ENCODE assay signal across 1 cellular context in the genomic region with DNA sequence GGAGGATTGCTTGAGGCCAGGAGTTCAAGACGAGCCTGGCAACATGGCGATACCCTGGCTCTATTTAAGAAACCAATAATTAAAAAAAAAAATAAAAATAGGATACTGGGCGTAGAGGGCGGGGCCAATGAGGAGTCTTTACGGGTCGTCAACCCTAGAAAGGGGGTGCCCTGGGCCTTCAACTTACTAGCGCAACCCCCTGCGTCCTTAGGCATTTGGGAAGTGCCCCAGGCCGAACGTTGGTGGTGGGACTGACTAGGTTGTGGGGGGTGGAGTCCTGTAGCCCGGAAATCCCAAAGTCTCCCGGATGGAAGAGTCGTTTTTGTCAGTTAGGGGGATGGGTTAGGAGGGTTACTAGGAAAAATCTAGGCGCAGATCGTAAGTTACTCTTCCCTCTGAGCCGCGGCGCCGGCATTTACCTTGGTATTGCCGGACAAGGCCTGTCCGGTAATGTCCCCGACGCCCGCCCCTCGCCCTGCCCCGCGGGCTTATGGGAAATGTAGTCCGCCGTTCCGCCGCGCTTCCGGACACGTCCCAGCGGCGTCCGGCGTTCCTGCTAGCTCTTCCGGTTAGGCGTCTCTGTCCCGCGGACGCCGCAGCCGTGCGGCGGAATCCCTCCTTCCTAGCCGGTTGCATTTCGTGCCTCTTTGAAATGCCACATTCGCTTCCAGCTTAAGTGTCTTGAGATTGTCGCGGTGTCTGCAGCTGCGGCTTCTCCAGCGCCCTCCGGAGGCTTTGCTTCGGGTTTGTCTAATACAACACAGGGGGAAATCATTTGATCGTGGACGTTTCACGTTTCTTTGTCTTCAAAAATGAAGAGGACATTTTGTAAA.
A peak's percentile ranks its signal among the peaks of the same experiment; 100 is the strongest.
TF ChIP-seq lines count a peak whose summit lies in the region.

No MANE protein-coding gene starts in this region.

TF ChIP-seq in HepG2, 621 proteins besides CTCF, POLR2A, EP300 and RAD21 (continued from another document and continues in another):
- TF ChIP-seq SP140L (CRISPR knock-in tag; IDR thresholded peaks at IDR 0.05; ENCODE audit: borderline replicate concordance) (0 out of 2 replicates have a peak, but pooled peaks have one; percentile 32), ZNF260 (CRISPR knock-in tag; IDR thresholded peaks at IDR 0.05; ENCODE audit: borderline replicate concordance, low read depth) (no peak), CAMTA2 (CRISPR knock-in tag; IDR thresholded peaks at IDR 0.05; ENCODE audit: borderline replicate concordance) (no peak), ZNF850 (CRISPR knock-in tag; conservative IDR thresholded peaks at IDR 0.05) (no peak), ZNF878 (CRISPR knock-in tag; IDR thresholded peaks at IDR 0.05) (no peak), YEATS2 (CRISPR knock-in tag; IDR thresholded peaks at IDR 0.05; ENCODE audit: borderline replicate concordance) (peak; percentile 88; the same call in 1 of the 2 replicates), HNRNPUL1 (IDR thresholded peaks at IDR 0.05; ENCODE audit: low read depth, low read length) (no peak), ZNF124 (CRISPR knock-in tag; IDR thresholded peaks at IDR 0.05) (peak; percentile 58; the same call in 1 of the 2 replicates), GATA4 (IDR thresholded peaks at IDR 0.05; ENCODE audit: borderline replicate concordance, low read depth) (no peak), ZNF234 (CRISPR knock-in tag; conservative IDR thresholded peaks at IDR 0.05) (no peak), ZNF549 (CRISPR knock-in tag; IDR thresholded peaks at IDR 0.05) (no peak), TBX3 (IDR thresholded peaks at IDR 0.05; ENCODE audit: borderline replicate concordance) (no peak), MXD4 (CRISPR knock-in tag; IDR thresholded peaks at IDR 0.05) (no peak), PHB2 (IDR thresholded peaks at IDR 0.05; ENCODE audit: partially characterized antibody) (no peak), RARA (CRISPR knock-in tag; IDR thresholded peaks at IDR 0.05) (0 out of 2 replicates have a peak, but pooled peaks have one; percentile 27), ZNF180 (CRISPR knock-in tag; IDR thresholded peaks at IDR 0.05; ENCODE audit: borderline replicate concordance, low read depth) (no peak), MED13 (CRISPR knock-in tag; IDR thresholded peaks at IDR 0.05) (no peak), HDAC1 (CRISPR knock-in tag; IDR thresholded peaks at IDR 0.05) (peak; percentile 70), RXRA (CRISPR knock-in tag; IDR thresholded peaks at IDR 0.05) (peak; percentile 47; the same call in 1 of the 2 replicates), ARNTL (CRISPR knock-in tag; IDR thresholded peaks at IDR 0.05) (no peak), RFX5 (IDR thresholded peaks at IDR 0.05; ENCODE audit: low read depth, low read length) (no peak), BRCA1 (CRISPR knock-in tag; IDR thresholded peaks at IDR 0.05) (no peak)
- TF ChIP-seq, protein P1, sequence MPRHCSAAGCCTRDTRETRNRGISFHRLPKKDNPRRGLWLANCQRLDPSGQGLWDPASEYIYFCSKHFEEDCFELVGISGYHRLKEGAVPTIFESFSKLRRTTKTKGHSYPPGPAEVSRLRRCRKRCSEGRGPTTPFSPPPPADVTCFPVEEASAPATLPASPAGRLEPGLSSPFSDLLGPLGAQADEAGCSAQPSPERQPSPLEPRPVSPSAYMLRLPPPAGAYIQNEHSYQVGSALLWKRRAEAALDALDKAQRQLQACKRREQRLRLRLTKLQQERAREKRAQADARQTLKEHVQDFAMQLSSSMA (CRISPR knock-in tag; IDR thresholded peaks at IDR 0.05) = peak; percentile 87
- TF ChIP-seq, protein P2, sequence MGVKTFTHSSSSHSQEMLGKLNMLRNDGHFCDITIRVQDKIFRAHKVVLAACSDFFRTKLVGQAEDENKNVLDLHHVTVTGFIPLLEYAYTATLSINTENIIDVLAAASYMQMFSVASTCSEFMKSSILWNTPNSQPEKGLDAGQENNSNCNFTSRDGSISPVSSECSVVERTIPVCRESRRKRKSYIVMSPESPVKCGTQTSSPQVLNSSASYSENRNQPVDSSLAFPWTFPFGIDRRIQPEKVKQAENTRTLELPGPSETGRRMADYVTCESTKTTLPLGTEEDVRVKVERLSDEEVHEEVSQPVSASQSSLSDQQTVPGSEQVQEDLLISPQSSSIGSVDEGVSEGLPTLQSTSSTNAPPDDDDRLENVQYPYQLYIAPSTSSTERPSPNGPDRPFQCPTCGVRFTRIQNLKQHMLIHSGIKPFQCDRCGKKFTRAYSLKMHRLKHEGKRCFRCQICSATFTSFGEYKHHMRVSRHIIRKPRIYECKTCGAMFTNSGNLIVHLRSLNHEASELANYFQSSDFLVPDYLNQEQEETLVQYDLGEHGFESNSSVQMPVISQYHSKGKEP (CRISPR knock-in tag; IDR thresholded peaks at IDR 0.05) = no peak
- TF ChIP-seq, protein P3, sequence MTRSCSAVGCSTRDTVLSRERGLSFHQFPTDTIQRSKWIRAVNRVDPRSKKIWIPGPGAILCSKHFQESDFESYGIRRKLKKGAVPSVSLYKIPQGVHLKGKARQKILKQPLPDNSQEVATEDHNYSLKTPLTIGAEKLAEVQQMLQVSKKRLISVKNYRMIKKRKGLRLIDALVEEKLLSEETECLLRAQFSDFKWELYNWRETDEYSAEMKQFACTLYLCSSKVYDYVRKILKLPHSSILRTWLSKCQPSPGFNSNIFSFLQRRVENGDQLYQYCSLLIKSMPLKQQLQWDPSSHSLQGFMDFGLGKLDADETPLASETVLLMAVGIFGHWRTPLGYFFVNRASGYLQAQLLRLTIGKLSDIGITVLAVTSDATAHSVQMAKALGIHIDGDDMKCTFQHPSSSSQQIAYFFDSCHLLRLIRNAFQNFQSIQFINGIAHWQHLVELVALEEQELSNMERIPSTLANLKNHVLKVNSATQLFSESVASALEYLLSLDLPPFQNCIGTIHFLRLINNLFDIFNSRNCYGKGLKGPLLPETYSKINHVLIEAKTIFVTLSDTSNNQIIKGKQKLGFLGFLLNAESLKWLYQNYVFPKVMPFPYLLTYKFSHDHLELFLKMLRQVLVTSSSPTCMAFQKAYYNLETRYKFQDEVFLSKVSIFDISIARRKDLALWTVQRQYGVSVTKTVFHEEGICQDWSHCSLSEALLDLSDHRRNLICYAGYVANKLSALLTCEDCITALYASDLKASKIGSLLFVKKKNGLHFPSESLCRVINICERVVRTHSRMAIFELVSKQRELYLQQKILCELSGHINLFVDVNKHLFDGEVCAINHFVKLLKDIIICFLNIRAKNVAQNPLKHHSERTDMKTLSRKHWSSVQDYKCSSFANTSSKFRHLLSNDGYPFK (CRISPR knock-in tag; IDR thresholded peaks at IDR 0.05; ENCODE audit: borderline replicate concordance) = peak; percentile 67; the same call in 1 of the 2 replicates
- TF ChIP-seq, protein P4, sequence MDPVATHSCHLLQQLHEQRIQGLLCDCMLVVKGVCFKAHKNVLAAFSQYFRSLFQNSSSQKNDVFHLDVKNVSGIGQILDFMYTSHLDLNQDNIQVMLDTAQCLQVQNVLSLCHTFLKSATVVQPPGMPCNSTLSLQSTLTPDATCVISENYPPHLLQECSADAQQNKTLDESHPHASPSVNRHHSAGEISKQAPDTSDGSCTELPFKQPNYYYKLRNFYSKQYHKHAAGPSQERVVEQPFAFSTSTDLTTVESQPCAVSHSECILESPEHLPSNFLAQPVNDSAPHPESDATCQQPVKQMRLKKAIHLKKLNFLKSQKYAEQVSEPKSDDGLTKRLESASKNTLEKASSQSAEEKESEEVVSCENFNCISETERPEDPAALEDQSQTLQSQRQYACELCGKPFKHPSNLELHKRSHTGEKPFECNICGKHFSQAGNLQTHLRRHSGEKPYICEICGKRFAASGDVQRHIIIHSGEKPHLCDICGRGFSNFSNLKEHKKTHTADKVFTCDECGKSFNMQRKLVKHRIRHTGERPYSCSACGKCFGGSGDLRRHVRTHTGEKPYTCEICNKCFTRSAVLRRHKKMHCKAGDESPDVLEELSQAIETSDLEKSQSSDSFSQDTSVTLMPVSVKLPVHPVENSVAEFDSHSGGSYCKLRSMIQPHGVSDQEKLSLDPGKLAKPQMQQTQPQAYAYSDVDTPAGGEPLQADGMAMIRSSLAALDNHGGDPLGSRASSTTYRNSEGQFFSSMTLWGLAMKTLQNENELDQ (CRISPR knock-in tag; IDR thresholded peaks at IDR 0.05; ENCODE audit: borderline replicate concordance) = no peak
- TF ChIP-seq, protein P5, sequence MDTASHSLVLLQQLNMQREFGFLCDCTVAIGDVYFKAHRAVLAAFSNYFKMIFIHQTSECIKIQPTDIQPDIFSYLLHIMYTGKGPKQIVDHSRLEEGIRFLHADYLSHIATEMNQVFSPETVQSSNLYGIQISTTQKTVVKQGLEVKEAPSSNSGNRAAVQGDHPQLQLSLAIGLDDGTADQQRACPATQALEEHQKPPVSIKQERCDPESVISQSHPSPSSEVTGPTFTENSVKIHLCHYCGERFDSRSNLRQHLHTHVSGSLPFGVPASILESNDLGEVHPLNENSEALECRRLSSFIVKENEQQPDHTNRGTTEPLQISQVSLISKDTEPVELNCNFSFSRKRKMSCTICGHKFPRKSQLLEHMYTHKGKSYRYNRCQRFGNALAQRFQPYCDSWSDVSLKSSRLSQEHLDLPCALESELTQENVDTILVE (CRISPR knock-in tag; IDR thresholded peaks at IDR 0.05) = peak; percentile 84; the same call in 1 of the 2 replicates
- TF ChIP-seq, protein P6, sequence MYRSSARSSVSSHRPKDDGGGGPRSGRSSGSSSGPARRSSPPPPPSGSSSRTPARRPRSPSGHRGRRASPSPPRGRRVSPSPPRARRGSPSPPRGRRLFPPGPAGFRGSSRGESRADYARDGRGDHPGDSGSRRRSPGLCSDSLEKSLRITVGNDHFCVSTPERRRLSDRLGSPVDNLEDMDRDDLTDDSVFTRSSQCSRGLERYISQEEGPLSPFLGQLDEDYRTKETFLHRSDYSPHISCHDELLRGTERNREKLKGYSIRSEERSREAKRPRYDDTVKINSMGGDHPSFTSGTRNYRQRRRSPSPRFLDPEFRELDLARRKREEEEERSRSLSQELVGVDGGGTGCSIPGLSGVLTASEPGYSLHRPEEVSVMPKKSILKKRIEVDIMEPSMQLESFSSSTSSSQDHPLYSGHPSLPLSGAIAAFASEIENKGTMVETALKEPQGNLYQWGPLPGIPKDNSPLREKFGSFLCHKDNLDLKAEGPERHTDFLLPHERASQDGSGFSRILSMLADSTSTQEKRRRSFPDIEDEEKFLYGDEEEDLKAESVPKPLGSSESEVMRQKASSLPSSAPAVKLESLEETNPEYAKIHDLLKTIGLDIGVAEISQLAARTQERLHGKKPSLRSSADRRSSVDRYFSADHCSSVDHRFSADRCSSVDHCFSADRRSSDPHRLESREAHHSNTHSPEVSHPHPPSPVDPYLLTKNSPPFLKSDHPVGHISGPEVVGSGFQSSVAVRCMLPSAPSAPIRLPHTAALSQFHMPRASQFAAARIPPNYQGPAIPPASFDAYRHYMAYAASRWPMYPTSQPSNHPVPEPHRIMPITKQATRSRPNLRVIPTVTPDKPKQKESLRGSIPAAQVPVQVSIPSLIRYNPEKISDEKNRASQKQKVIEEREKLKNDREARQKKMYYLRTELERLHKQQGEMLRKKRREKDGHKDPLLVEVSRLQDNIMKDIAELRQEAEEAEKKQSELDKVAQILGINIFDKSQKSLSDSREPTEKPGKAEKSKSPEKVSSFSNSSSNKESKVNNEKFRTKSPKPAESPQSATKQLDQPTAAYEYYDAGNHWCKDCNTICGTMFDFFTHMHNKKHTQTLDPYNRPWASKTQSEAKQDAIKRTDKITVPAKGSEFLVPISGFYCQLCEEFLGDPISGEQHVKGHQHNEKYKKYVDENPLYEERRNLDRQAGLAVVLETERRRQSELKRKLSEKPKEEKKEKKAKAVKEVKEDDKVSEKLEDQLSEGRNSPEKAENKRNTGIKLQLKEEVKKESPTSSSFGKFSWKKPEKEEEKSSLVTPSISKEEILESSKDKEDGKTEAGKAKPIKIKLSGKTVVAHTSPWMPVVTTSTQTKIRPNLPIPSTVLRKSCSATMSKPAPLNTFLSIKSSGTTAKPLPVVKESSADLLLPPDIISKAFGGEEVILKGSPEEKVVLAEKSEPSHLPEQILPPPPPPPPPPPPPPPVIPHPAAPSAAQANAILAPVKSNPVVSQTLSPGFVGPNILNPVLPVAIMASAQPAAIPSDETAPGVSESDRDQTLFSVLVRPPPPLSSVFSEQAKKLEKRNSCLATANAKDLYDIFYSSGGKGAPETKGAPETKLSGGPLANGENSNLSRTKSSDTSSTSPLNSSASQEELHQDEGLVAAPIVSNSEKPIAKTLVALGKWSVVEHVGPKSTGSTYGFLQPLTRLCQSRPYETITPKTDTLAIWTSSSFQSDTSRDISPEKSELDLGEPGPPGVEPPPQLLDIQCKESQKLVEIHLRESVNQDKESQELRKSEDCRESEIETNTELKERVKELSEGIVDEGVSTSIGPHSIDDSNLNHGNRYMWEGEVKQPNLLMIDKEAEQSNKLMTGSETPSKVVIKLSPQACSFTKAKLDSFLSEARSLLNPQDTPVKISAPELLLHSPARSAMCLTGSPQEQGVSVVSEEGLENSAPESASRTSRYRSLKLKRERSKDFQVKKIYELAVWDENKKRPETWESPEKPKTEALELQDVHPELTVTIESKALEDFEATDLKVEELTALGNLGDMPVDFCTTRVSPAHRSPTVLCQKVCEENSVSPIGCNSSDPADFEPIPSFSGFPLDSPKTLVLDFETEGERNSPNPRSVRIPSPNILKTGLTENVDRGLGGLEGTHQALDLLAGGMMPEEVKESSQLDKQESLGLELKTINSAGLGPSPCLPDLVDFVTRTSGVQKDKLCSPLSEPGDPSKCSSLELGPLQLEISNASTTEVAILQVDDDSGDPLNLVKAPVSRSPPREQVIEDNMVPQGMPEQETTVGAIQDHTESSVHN (CRISPR knock-in tag; IDR thresholded peaks at IDR 0.05) = no peak
- TF ChIP-seq, protein P7, sequence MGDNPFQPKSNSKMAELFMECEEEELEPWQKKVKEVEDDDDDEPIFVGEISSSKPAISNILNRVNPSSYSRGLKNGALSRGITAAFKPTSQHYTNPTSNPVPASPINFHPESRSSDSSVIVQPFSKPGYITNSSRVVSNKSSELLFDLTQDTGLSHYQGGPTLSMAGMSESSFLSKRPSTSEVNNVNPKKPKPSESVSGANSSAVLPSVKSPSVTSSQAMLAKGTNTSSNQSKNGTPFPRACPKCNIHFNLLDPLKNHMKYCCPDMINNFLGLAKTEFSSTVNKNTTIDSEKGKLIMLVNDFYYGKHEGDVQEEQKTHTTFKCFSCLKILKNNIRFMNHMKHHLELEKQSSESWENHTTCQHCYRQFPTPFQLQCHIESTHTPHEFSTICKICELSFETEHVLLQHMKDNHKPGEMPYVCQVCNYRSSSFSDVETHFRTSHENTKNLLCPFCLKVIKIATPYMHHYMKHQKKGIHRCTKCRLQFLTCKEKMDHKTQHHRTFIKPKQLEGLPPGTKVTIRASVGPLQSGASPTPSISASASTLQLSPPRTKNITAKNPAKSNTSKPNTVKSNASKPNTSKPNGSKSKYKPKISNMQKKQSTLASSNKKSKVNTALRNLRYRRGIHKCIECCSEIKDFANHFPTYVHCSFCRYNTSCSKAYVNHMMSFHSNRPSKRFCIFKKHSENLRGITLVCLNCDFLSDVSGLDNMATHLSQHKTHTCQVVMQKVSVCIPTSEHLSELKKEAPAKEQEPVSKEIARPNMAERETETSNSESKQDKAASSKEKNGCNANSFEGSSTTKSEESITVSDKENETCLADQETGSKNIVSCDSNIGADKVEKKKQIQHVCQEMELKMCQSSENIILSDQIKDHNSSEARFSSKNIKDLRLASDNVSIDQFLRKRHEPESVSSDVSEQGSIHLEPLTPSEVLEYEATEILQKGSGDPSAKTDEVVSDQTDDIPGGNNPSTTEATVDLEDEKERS (CRISPR knock-in tag; IDR thresholded peaks at IDR 0.05) = no peak
- TF ChIP-seq, protein P8, sequence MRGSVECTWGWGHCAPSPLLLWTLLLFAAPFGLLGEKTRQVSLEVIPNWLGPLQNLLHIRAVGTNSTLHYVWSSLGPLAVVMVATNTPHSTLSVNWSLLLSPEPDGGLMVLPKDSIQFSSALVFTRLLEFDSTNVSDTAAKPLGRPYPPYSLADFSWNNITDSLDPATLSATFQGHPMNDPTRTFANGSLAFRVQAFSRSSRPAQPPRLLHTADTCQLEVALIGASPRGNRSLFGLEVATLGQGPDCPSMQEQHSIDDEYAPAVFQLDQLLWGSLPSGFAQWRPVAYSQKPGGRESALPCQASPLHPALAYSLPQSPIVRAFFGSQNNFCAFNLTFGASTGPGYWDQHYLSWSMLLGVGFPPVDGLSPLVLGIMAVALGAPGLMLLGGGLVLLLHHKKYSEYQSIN (CRISPR knock-in tag; IDR thresholded peaks at IDR 0.05; ENCODE audit: borderline replicate concordance) = no peak
